9 cellular contexts compared by ENCODE assay signal in genomic region chr19:10566658-10567410, GRCh38. TPM values are rescaled to one million over a fixed set of nuclear protein-coding genes. Genes with fewer than 3 reads are reported as not detected.
DNase-seq lines count a peak whose midpoint lies in the region; ATAC-seq and TF ChIP-seq lines count a peak whose summit lies in the region.
"Had no signal": no experiment of that assay in that cellular context is flagged by ENCODE, and none has a peak within 500 bp of the region (broad histone marks: within the 10 kb centered on the region; RNA-seq: fewer than 3 reads in every experiment).

No MANE protein-coding gene starts in this region.

- TF ChIP-seq CTCF in RWPE1 (conservative IDR thresholded peaks at IDR 0.05; ENCODE audit: low read depth) (no peak), astrocyte of the spinal cord (IDR thresholded peaks at IDR 0.05; ENCODE audit: low read depth, low read length) (no peak), upper lobe of left lung (IDR thresholded peaks at IDR 0.05) (no peak)

- H3K27ac ChIP-seq in RWPE1 (peak overlapping the region; percentile 89), muscle layer of colon (ENCODE audit: low read depth, low read length) (peak overlapping the region; percentile 94), upper lobe of left lung (peak overlapping the region; percentile 84 to 95 (median 92))

- whole genome bisulfite sequencing in upper lobe of left lung, 2 donors = 42 to 61% methylated on average over 11 to 19 of the region's 19 CpGs

- DNase-seq in RWPE1 (ENCODE audit: low spot score) = no peak
- DNase-seq in astrocyte of the spinal cord (ENCODE audit: low read depth, low spot score) = no peak
- DNase-seq in upper lobe of left lung = peak in 1 of 2 donors; percentile 25
- DNase-seq in NCI-H2227 (lab: John Stamatoyannopoulos, UW; ENCODE audit: unreplicated experiment) = no peak

- CTCF ChIA-PET in RWPE1 (lab: Yijun Ruan, JAX) = interaction anchor here (0.8 to 1.9 kb wide), 2 partner anchors 78 to 149 kb away, joined by 3 to 7 read pairs; no protein-coding TSS in a partner anchor

- POLR2A ChIA-PET in RWPE1 (lab: Yijun Ruan, JAX; ENCODE audit: low non-redundant PET) = no interaction called here

- in situ Hi-C loops in astrocyte of the spinal cord (cut with HindIII; ENCODE audit: low sequenced_read_pairs) = no loop called here

- H3K27me3 ChIP-seq in muscle layer of colon (ENCODE audit: control insufficient read depth in 1 of 2, insufficient read depth in 2 of 2, low read length in 2 of 2) (no peaks in the 10 kb centered on the region), upper lobe of left lung (no peaks in the 10 kb centered on the region)

- no peak for TF ChIP-seq POLR2A in upper lobe of left lung (IDR thresholded peaks at IDR 0.05)

- H3K4me3 ChIP-seq in astrocyte of the spinal cord (ENCODE audit: low read depth, low read length) (peak overlapping the region; percentile 94), muscle layer of colon (ENCODE audit: low read depth in 1 of 2, low read length in 2 of 2) (peak overlapping the region; percentile 47 to 59), upper lobe of left lung (peak overlapping the region; percentile 20 to 96 (median 86))

- no peaks in the 10 kb centered on the region for H3K9me3 ChIP-seq in muscle layer of colon (ENCODE audit: low read length)
- H3K9me3 ChIP-seq in upper lobe of left lung = no peaks in the 10 kb centered on the region

- TF ChIP-seq EP300 in upper lobe of left lung (IDR thresholded peaks at IDR 0.05) = no peak

- H3K36me3 ChIP-seq in muscle layer of colon (ENCODE audit: insufficient read depth, low read length) (no peaks in the 10 kb centered on the region), upper lobe of left lung (peaks cover 0 to 5% (median 1%) of the 10 kb centered on the region in 4 donors)

- ATAC-seq in GM19452 (IDR thresholded peaks at IDR 0.05; ENCODE audit: unreplicated experiment) (peak; percentile 21), upper lobe of left lung (ENCODE audit: low FRiP score in 2 of 2) (no peak), HG03457 (IDR thresholded peaks at IDR 0.05; ENCODE audit: unreplicated experiment) (no peak), HG02981 (IDR thresholded peaks at IDR 0.05; ENCODE audit: unreplicated experiment) (no peak)

- no peak overlapping the region for H3K9ac ChIP-seq in muscle layer of colon (ENCODE audit: low read length)

- H3K4me1 ChIP-seq in muscle layer of colon (ENCODE audit: insufficient read depth, low read length) = peaks cover 32% of the 10 kb centered on the region
- H3K4me1 ChIP-seq in upper lobe of left lung = peaks cover 33 to 42% (median 40%) of the 10 kb centered on the region in 4 donors

RNA-seq across cellular contexts. Expression of gene KRI1, which starts 1.0 kb away (rescaled TPM):
- 10 to 100 TPM; 13.1 to 74.4 (median 24.5) TPM for total RNA-seq in upper lobe of left lung

RNA-seq across cellular contexts. Expression of gene CDKN2D, which starts 1.9 kb away (rescaled TPM):
- 10 to 100 TPM in 5 of 6 donors, 1 to 10 TPM in 1; 2.1 to 21.3 (median 15.9) TPM for total RNA-seq in upper lobe of left lung

RNA-seq across cellular contexts. Expression of gene AP1M2, which starts 20.3 kb away (rescaled TPM):
- total RNA-seq in upper lobe of left lung = 10 to 100 TPM; 35.1 to 63.1 (median 45.7) TPM
- total RNA-seq: activated CD8-positive, alpha-beta memory T cell treated with anti-CD3 and anti-CD28 coated beads for 36 hours had no signal

RNA-seq across cellular contexts. Expression of gene ATG4D, which starts 23.1 kb away (rescaled TPM):
- 10 to 100 TPM; 18.1 to 49.2 (median 27.7) TPM for total RNA-seq in upper lobe of left lung

RNA-seq across cellular contexts. Expression of gene S1PR5, which starts 49.6 kb away (rescaled TPM):
- total RNA-seq in upper lobe of left lung = 1 to 10 TPM in 4 of 6 donors, under 1 TPM in 2; 0.49 to 2.7 (median 1.8) TPM
